ENCODE assay signal across 8 cellular contexts in the genomic region with DNA sequence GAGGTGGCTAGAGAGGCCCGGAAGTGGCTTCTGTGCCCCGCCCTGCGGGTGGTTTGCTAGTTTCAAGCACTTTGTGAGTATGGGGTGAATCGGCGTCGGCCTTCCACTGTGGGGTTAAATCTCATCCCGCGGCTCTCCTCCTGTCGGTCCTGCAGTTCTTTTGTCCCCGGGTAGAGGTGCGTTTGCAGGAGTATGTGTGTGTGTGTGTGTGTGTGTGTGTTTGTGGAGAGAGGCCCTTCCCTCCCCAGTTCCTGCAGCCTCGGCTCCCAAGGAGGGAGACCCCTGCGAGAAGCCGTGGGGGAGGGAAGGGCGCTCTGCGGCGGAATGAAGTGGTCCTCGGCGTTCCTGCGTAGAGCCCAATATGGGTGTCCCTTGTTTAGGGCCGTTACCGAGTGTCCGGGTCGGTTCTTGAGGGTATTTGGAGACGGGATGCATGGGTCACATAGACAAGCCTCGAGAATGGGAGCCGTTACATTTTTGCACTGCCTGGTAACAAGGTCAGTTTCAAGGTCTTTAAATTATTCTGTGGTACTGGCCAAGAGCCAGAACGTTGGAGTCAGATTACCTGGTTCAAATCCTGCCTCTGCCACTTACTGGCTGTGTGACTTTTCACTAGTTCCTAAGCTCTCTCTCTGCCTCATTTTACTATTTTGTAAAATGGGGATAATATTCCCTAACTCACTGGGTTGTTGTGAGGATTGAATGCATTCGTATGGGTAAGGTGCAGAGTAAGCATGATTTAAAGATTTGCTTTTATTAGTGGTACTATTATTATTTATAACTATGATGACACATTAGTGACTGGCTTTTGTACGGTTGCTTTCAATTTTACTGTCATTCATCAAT. TPM values are rescaled to one million over a fixed set of nuclear protein-coding genes. Genes with fewer than 3 reads are reported as not detected.
DNase-seq lines count a peak whose midpoint lies in the region; ATAC-seq, FAIRE-seq and TF ChIP-seq lines count a peak whose summit lies in the region.

A gene (plus strand): TSS at position 56 of the 846 bp plus-strand sequence. CDS start 9,640 bp downstream, outside the sequence.

- no peak for TF ChIP-seq CTCF in kidney (IDR thresholded peaks at IDR 0.05; ENCODE audit: borderline replicate concordance, extremely low read depth, insufficient read depth)

- peak within 1 kb of the TSS; percentile 61 to 70 for H3K27ac ChIP-seq in kidney (ENCODE audit: low read depth in 2 of 2, low read length in 2 of 2)

- FAIRE-seq in kidney (lab: Jason Lieb, UNC), result no peak

- DNase-seq in AG08396 (ENCODE audit: low spot score), result peak; percentile 76
- DNase-seq in NCI-H226, result peak; percentile 67
- DNase-seq in cerebellar cortex (ENCODE audit: low spot score), result peak; percentile 91
- peak; percentile 92 for DNase-seq in kidney
- DNase-seq in stimulated activated CD4-positive, alpha-beta T cell treated with anti-CD3 and anti-CD28 coated beads, Interleukin-15, amount 100 ng/mL, for 24 hours, result peak; percentile 92

- peak within 1 kb of the TSS; percentile 97 to 98 for H3K4me3 ChIP-seq in kidney (ENCODE audit: low read length in 2 of 2)

- H3K9me3 ChIP-seq in kidney (ENCODE audit: control insufficient read depth in 1 of 2, low read length in 2 of 2), result no peaks in the 10 kb centered on the region

- ATAC-seq in GM18868 (IDR thresholded peaks at IDR 0.05; ENCODE audit: unreplicated experiment), result peak; percentile 99
- peak; percentile 90 for ATAC-seq in HG03097 (IDR thresholded peaks at IDR 0.05; ENCODE audit: low FRiP score, unreplicated experiment)
- ATAC-seq in activated CD4-positive, CD25-positive, alpha-beta regulatory T cell treated with anti-CD3 and anti-CD28 coated beads, Interleukin-2, amount 50 U/mL, for 24 hours, result peak; percentile 100

- intact Hi-C loops in kidney (cut with DNase I), result no loop called here

- peaks cover 6 to 12% of the 10 kb centered on the region in 2 donors for H3K4me1 ChIP-seq in kidney (ENCODE audit: control insufficient read depth in 1 of 2, insufficient read depth in 1 of 2, low read depth in 1 of 2, low read length in 2 of 2)

- H3K36me3 ChIP-seq in kidney (ENCODE audit: control insufficient read depth in 1 of 2, insufficient read depth in 2 of 2, low read length in 2 of 2), result no peaks in the 10 kb centered on the region

- peak within 1 kb of the TSS; percentile 91 to 94 for H3K9ac ChIP-seq in kidney (ENCODE audit: low read length in 2 of 2)

RNA-seq across cellular contexts. Expression of the gene that starts here (rescaled TPM):
- total RNA-seq in kidney, result 8.3 TPM
- 3.5 TPM for polyA plus RNA-seq in kidney (ENCODE audit: insufficient read depth, low read depth, low replicate concordance)

Comparison
In these comparisons a context has a peak if more than half of its experiments do, and no peak if none do; other contexts are left out.
1. Peak in every context shown above with its lines: DNase-seq, ATAC-seq, H3K4me3 ChIP-seq and H3K27ac ChIP-seq.